In the genomic region with DNA sequence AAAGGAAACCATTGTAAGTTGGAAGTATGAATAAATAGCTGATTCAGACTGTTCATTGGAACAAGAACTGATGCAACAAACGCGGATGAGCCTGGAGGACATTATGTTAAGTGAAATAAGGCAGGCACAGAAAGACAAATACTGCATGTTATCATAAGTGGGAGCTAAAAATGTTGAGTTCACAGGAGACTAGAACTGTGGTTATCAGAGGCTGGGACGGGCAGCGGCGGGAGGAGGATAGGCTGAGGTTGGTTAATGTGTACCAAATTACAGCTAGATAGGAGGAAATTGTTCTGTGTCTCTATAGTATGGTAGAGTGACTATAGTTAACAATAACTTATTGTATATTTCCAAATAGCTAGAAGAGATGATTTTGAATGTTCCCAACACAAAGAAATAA, we compare ENCODE assay signal across 4 cellular contexts.
"Had no signal": no experiment of that assay in that cellular context is flagged by ENCODE, and none has a peak within 500 bp of the region (broad histone marks: within the 10 kb centered on the region; RNA-seq: fewer than 3 reads in every experiment).

No MANE protein-coding gene starts in this region.

- ATAC-seq: GM23338 had no signal

- H3K4me3 ChIP-seq: GM23338 had no signal

- DNase-seq: H9, HCEC 1CT, IMR-90 had no signal
